ENCODE assay signal across 8 cellular contexts in the genomic region with DNA sequence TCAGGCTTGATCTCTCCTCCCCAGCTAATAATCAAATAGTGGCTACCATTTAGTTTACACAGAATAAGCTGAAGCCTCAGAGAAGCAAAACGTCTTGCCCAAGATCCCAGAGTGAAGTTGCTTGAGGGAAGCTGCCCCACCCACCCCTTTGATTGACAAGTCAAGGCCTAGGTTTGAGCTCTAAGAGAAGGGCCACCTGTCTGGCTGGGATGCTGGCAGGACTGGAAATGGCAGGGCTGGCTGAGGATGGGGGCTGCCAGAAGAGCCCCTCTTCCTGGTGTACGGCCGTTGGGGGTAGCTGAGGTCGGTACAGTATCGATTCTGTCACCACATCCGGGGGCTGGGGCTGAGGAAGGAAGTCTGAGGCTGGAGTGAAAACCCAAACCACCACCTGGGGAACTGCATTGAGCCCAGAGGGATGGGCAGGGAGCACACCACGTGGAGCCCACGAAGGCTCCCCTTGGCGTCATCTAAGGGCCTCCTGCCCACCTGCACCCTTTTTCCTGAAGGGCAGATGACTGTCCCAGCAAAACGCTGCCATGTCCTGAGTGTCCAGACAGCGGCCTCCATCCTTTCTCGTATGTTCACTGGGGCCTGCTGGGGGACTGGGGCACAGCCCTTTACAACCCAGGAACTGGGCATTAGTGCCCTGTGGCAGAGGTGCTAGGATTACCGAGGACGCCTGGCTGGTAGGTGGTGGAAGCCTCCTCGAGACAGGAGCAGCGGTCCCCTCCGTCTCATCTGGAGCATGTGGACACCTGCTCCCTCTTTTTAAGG. TPM values are rescaled to one million over a fixed set of nuclear protein-coding genes. Genes with fewer than 3 reads are reported as not detected.
DNase-seq lines count a peak whose midpoint lies in the region; TF ChIP-seq lines count a peak whose summit lies in the region.

No MANE protein-coding gene starts in this region.

- H3K79me2 ChIP-seq in trophoblast cell (ENCODE audit: control insufficient read depth, insufficient read depth, low read length, poor library complexity): peaks cover 26% of the 10 kb centered on the region

- H3K4me1 ChIP-seq in trophoblast cell (ENCODE audit: control insufficient read depth in 1 of 2, insufficient read depth in 2 of 2, low read length in 2 of 2): peaks cover 0 to 10% of the 10 kb centered on the region in 2 experiments

- no peaks in the 10 kb centered on the region for H3K27me3 ChIP-seq in dorsolateral prefrontal cortex
- no peaks in the 10 kb centered on the region for H3K27me3 ChIP-seq in trophoblast cell (ENCODE audit: insufficient read depth, low read length)

- WGBS in trophoblast cell (ENCODE audit: extremely low coverage, insufficient coverage, insufficient read length): no CpG with 5 or more reads among the region's 17 CpGs

- H2AFZ ChIP-seq in trophoblast cell (ENCODE audit: insufficient read depth, low read length, poor library complexity): no peak overlapping the region

- no peak overlapping the region for H2BK5ac ChIP-seq in trophoblast cell (ENCODE audit: low read depth, low read length, poor library complexity)

- no peak overlapping the region for H4K91ac ChIP-seq in trophoblast cell (ENCODE audit: low read depth, low read length)

- H2AK5ac ChIP-seq in trophoblast cell (ENCODE audit: low read length): no peak overlapping the region

- intact Hi-C loops in dorsolateral prefrontal cortex (cut with DNase I): no loop called here

- peak; percentile 95 for DNase-seq in Jurkat, Clone E6-1 (ENCODE audit: low read depth, low spot score)
- DNase-seq in activated CD4-positive, alpha-beta T cell treated with anti-CD3 and anti-CD28 coated beads for 1 hour: peak; percentile 36
- DNase-seq in dorsolateral prefrontal cortex: no peak
- DNase-seq in trophoblast cell: peak; percentile 53 to 65
- DNase-seq in NCI-H1930 (lab: John Stamatoyannopoulos, UW): no peak
- DNase-seq in putamen (ENCODE audit: low spot score): no peak
- DNase-seq in DMS79 treated with DMSO at 0.1 percent for 48 hours (lab: John Stamatoyannopoulos, UW): no peak

- H3K9me3 ChIP-seq in trophoblast cell (ENCODE audit: insufficient read depth, low read depth, low read length): no peaks in the 10 kb centered on the region

- H3K27ac ChIP-seq in dorsolateral prefrontal cortex (peak overlapping the region in 37 of 59 donors; percentile 5 to 95 (median 83)), trophoblast cell (ENCODE audit: low read depth, low read length) (no peak overlapping the region)

- no peak overlapping the region for H2BK120ac ChIP-seq in trophoblast cell (ENCODE audit: insufficient read depth, low read length, poor library complexity)

- H3K4me2 ChIP-seq in trophoblast cell (ENCODE audit: low read length): no peak overlapping the region

- TF ChIP-seq CTCF in dorsolateral prefrontal cortex (IDR thresholded peaks at IDR 0.05 in 54 of 56, conservative IDR thresholded peaks at IDR 0.05 in 2 of 56; ENCODE audit: low read depth in 1 of 56, partially characterized antibody in 56 of 56): no peak

- no peak overlapping the region for H3K14ac ChIP-seq in trophoblast cell (ENCODE audit: low read length)

- H3K36me3 ChIP-seq in trophoblast cell (ENCODE audit: control insufficient read depth in 1 of 2, insufficient read depth in 2 of 2, low read length in 2 of 2): peaks cover 49 to 50% of the 10 kb centered on the region in 2 experiments

- H3K4me3 ChIP-seq in Jurkat, Clone E6-1 (ENCODE audit: low read length): peak overlapping the region; percentile 91
- peak overlapping the region in 4 of 59 donors; percentile 65 to 82 (median 79) for H3K4me3 ChIP-seq in dorsolateral prefrontal cortex
- no peak overlapping the region for H3K4me3 ChIP-seq in trophoblast cell (ENCODE audit: low read depth, low read length)

- H4K8ac ChIP-seq in trophoblast cell (ENCODE audit: low read depth, low read length): no peak overlapping the region

- peak; percentile 37 for TF ChIP-seq POLR2A in GM10847 (IDR thresholded peaks at IDR 0.05; ENCODE audit: extremely low read depth, insufficient read length)

- no peak overlapping the region for H3K18ac ChIP-seq in trophoblast cell (ENCODE audit: low read length)

- peaks cover 30% of the 10 kb centered on the region for H3K79me1 ChIP-seq in trophoblast cell (ENCODE audit: low read length)

- no peak overlapping the region for H4K12ac ChIP-seq in trophoblast cell (ENCODE audit: low read depth, low read length)

- H2BK12ac ChIP-seq in trophoblast cell (ENCODE audit: low read length): no peak overlapping the region

- H3K23ac ChIP-seq in trophoblast cell (ENCODE audit: low read length): no peak overlapping the region

- H3K4ac ChIP-seq in trophoblast cell (ENCODE audit: low read depth, low read length): no peak overlapping the region

- no peak overlapping the region for H3K9ac ChIP-seq in trophoblast cell (ENCODE audit: low read length)

RNA-seq across cellular contexts. Expression of gene PRKD2, which starts 1.4 kb away (rescaled TPM):
- 61.6 TPM for polyA plus RNA-seq in Jurkat, Clone E6-1 (2012; ENCODE audit: insufficient read depth, insufficient read length)
- total RNA-seq in dorsolateral prefrontal cortex: 10 to 100 TPM in 104 of 120 experiments, 1 to 10 TPM in 16; 6.8 to 37.3 (median 13.5) TPM
- 69.9 and 71.7 TPM in 2 replicates for polyA plus RNA-seq in trophoblast cell (2013)

RNA-seq across cellular contexts. Expression of gene FKRP, which starts 27.5 kb away (rescaled TPM):
- polyA plus RNA-seq in Jurkat, Clone E6-1 (2012; ENCODE audit: insufficient read depth, insufficient read length): 9.9 TPM
- 10 to 100 TPM; 18.2 to 45.4 (median 30.5) TPM for total RNA-seq in dorsolateral prefrontal cortex
- polyA plus RNA-seq in trophoblast cell (2013): 20.5 TPM in 2 replicates

RNA-seq across cellular contexts. Expression of gene STRN4, which starts 27.9 kb away (rescaled TPM):
- polyA plus RNA-seq in Jurkat, Clone E6-1 (2012; ENCODE audit: insufficient read depth, insufficient read length): 39.4 TPM
- 100 to 1,000 TPM in 19 of 120 experiments, 10 to 100 TPM in 101; 69.7 to 119 (median 86.8) TPM for total RNA-seq in dorsolateral prefrontal cortex
- polyA plus RNA-seq in trophoblast cell (2013): 65.1 and 66.3 TPM in 2 replicates

RNA-seq across cellular contexts. Expression of gene DACT3, which starts 57.4 kb away (rescaled TPM):
- 0.77 TPM for polyA plus RNA-seq in Jurkat, Clone E6-1 (2012; ENCODE audit: insufficient read depth, insufficient read length)
- total RNA-seq in dorsolateral prefrontal cortex: 10 to 100 TPM; 57.1 to 95.2 (median 76.6) TPM
- 13.8 and 15.5 TPM in 2 replicates for polyA plus RNA-seq in trophoblast cell (2013)

Comparison
In these comparisons a context has a peak if more than half of its experiments do, and no peak if none do; other contexts are left out.
1. DNase-seq: peak in Jurkat, Clone E6-1 (single experiment), activated CD4-positive, alpha-beta T cell treated with anti-CD3 and anti-CD28 coated beads for 1 hour (single experiment) and trophoblast cell (2 of 2); none in dorsolateral prefrontal cortex (0 of 10), NCI-H1930 (0 of 2), putamen (single experiment) and DMS79 treated with DMSO at 0.1 percent for 48 hours (single experiment).